Comparison of ENCODE assay signal across 8 cellular contexts in the genomic region with DNA sequence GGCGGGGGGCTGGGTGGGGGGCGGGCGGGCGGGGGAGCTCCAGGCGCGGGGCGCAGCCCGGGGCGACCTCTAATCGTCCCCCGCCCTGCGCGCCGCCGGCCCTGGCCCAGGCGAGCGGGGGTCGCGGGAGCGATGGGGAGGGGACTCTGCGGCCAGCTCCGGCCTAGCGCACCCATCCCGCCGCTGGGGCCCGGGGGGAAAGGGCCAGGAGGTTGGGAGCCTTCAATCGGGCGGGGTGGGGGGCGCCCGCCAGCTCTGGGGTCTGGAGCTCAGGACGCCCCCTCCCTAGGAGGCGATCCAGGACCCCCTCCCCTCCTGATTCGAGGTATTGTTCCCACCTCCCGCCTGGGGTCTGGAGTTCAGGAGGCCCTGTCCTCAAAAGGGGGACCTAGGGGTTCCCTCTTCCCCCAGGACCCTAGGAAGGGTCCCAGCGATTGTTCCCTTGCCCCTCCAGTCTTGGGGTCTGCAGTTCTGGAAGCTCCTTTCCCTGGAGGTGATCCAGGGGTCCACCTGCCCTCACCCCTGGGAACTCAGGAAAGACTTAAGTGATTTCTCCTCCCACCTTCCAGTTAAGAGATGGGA. TPM values are rescaled to one million over a fixed set of nuclear protein-coding genes. Genes with fewer than 3 reads are reported as not detected.
A peak's percentile ranks its signal among the peaks of the same experiment; 100 is the strongest.
DNase-seq lines count a peak whose midpoint lies in the region; ATAC-seq lines count a peak whose summit lies in the region.

No MANE protein-coding gene starts in this region.

- H3K9ac ChIP-seq in iPS-20b (ENCODE audit: low read depth, low read length) = peak overlapping the region; percentile 94

- peak; percentile 36 for DNase-seq in DMS 273 (lab: John Stamatoyannopoulos, UW; ENCODE audit: unreplicated experiment)
- DNase-seq in DMS 273 treated with DMSO at 0.1 percent for 48 hours (lab: John Stamatoyannopoulos, UW) = no peak
- DNase-seq in activated naive CD4-positive, alpha-beta T cell treated with anti-CD3 and anti-CD28 coated beads, Interleukin-2, amount 50 U/mL, for 72 hours (ENCODE audit: low spot score in 2 of 2) = no peak
- DNase-seq in stimulated activated naive CD8-positive, alpha-beta T cell treated with anti-CD3 and anti-CD28 coated beads, Interleukin-15, amount 100 ng/mL, for 72 hours = no peak
- no peak for DNase-seq in SK-N-DZ (ENCODE audit: low spot score)

- peaks cover 12% of the 10 kb centered on the region for H3K27me3 Mint-ChIP-seq in stimulated activated naive CD8-positive, alpha-beta T cell treated with anti-CD3 and anti-CD28 coated beads, Interleukin-15, amount 100 ng/mL, for 72 hours

- H3K27ac ChIP-seq in iPS-20b (ENCODE audit: low read length) = peak overlapping the region; percentile 72

- H3K27me3 ChIP-seq in iPS-20b (ENCODE audit: insufficient read depth, low read length) = no peaks in the 10 kb centered on the region

- H3K36me3 ChIP-seq in iPS-20b (ENCODE audit: insufficient read depth, low read depth, low read length) = peaks cover 4% of the 10 kb centered on the region; the same call in 1 of the 2 replicates

- peak overlapping the region; percentile 76 to 77 for H3K4me3 Mint-ChIP-seq in stimulated activated naive CD8-positive, alpha-beta T cell treated with anti-CD3 and anti-CD28 coated beads, Interleukin-15, amount 100 ng/mL, for 72 hours

- peak overlapping the region; percentile 81 for H3K4me3 ChIP-seq in iPS-20b (ENCODE audit: low read length)

- H3K9me3 Mint-ChIP-seq in activated naive CD4-positive, alpha-beta T cell treated with anti-CD3 and anti-CD28 coated beads, Interleukin-2, amount 50 U/mL, for 72 hours = no peaks in the 10 kb centered on the region
- H3K9me3 Mint-ChIP-seq in stimulated activated naive CD8-positive, alpha-beta T cell treated with anti-CD3 and anti-CD28 coated beads, Interleukin-15, amount 100 ng/mL, for 72 hours = no peaks in the 10 kb centered on the region

- H3K4me1 Mint-ChIP-seq in stimulated activated naive CD8-positive, alpha-beta T cell treated with anti-CD3 and anti-CD28 coated beads, Interleukin-15, amount 100 ng/mL, for 72 hours = peaks cover 26% of the 10 kb centered on the region

- peaks cover 0 to 7% of the 10 kb centered on the region in 2 donors for H3K36me3 Mint-ChIP-seq in activated naive CD4-positive, alpha-beta T cell treated with anti-CD3 and anti-CD28 coated beads, Interleukin-2, amount 50 U/mL, for 72 hours

- no peaks in the 10 kb centered on the region for H3K9me3 ChIP-seq in iPS-20b (ENCODE audit: insufficient read depth, low read depth, low read length)

- ATAC-seq in activated naive CD4-positive, alpha-beta T cell treated with anti-CD3 and anti-CD28 coated beads, Interleukin-2, amount 50 U/mL, for 72 hours = peak in 1 of 2 donors; percentile 12
- peak; percentile 12 for ATAC-seq in stimulated activated naive CD8-positive, alpha-beta T cell treated with anti-CD3 and anti-CD28 coated beads, Interleukin-15, amount 100 ng/mL, for 72 hours
- ATAC-seq in GM21619 (IDR thresholded peaks at IDR 0.05; ENCODE audit: unreplicated experiment) (no peak), HG03139 (IDR thresholded peaks at IDR 0.05; ENCODE audit: unreplicated experiment) (no peak)

- peak overlapping the region; percentile 26 to 77 for H3K27ac Mint-ChIP-seq in activated naive CD4-positive, alpha-beta T cell treated with anti-CD3 and anti-CD28 coated beads, Interleukin-2, amount 50 U/mL, for 72 hours
- peak overlapping the region; percentile 89 to 91 for H3K27ac Mint-ChIP-seq in stimulated activated naive CD8-positive, alpha-beta T cell treated with anti-CD3 and anti-CD28 coated beads, Interleukin-15, amount 100 ng/mL, for 72 hours

- H3K4me1 ChIP-seq in iPS-20b (ENCODE audit: insufficient read depth, low read length) = peaks cover 5% of the 10 kb centered on the region; the same call in 1 of the 2 replicates

RNA-seq across cellular contexts. Expression of gene ZNF358, which starts 0.5 kb away (rescaled TPM):
- total RNA-seq in activated naive CD4-positive, alpha-beta T cell treated with anti-CD3 and anti-CD28 coated beads, Interleukin-2, amount 50 U/mL, for 72 hours = 10 to 100 TPM in 1 of 2 donors, under 1 TPM in 1; 0.59 to 11.1 TPM
- 48.8 and 53.6 TPM in 2 replicates for polyA plus RNA-seq in SK-N-DZ (2014; cell fraction: cytosol; rRNA removed)
- 22.6 and 23.8 TPM in 2 replicates for polyA plus RNA-seq in SK-N-DZ (2014; cell fraction: nucleus; rRNA removed)

RNA-seq across cellular contexts. Expression of gene MCOLN1, which starts 6.1 kb away (rescaled TPM):
- total RNA-seq in activated naive CD4-positive, alpha-beta T cell treated with anti-CD3 and anti-CD28 coated beads, Interleukin-2, amount 50 U/mL, for 72 hours = 10 to 100 TPM; 10.3 to 11.0 TPM
- 5.5 and 6.4 TPM in 2 replicates for polyA plus RNA-seq in SK-N-DZ (2014; cell fraction: cytosol; rRNA removed)
- polyA plus RNA-seq in SK-N-DZ (2014; cell fraction: nucleus; rRNA removed) = 24.2 and 29.8 TPM in 2 replicates

RNA-seq across cellular contexts. Expression of gene PNPLA6, which starts 19.1 kb away (rescaled TPM):
- total RNA-seq in activated naive CD4-positive, alpha-beta T cell treated with anti-CD3 and anti-CD28 coated beads, Interleukin-2, amount 50 U/mL, for 72 hours = 100 to 1,000 TPM; 102 to 138 TPM
- 23.4 and 29.0 TPM in 2 replicates for polyA plus RNA-seq in SK-N-DZ (2014; cell fraction: cytosol; rRNA removed)
- polyA plus RNA-seq in SK-N-DZ (2014; cell fraction: nucleus; rRNA removed) = 49.0 and 70.3 TPM in 2 replicates

RNA-seq across cellular contexts. Expression of gene PEX11G, which starts 27.5 kb away (rescaled TPM):
- total RNA-seq in activated naive CD4-positive, alpha-beta T cell treated with anti-CD3 and anti-CD28 coated beads, Interleukin-2, amount 50 U/mL, for 72 hours = under 1 TPM; 0.27 to 0.74 TPM
- polyA plus RNA-seq in SK-N-DZ (2014; cell fraction: cytosol; rRNA removed) = 3.7 and 4.4 TPM in 2 replicates
- polyA plus RNA-seq in SK-N-DZ (2014; cell fraction: nucleus; rRNA removed) = 0.30 and 1.8 TPM in 2 replicates
